ENCODE assay signal across 17 cellular contexts in the genomic region with DNA sequence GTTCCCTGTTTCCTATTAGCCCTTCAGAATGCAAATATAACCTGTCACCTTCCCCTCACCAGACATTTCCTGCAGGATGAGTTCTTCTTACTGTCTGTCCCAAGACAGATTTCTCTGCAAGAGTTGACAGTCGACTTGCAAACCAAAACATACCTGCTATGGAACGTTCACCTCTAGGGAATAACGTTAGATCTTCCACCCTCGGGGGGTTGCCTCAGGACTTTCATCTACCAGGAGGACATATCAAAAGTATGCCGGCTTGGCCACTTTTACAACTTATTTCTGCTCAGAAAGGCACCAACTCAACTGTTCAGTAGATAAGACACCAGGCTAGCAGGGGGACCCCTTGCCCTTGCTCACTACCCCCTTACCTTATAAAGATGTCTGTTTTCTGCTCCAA.
A peak's percentile ranks its signal among the peaks of the same experiment; 100 is the strongest.
DNase-seq lines count a peak whose midpoint lies in the region; ATAC-seq, FAIRE-seq and TF ChIP-seq lines count a peak whose summit lies in the region.
"Had no signal": no experiment of that assay in that cellular context is flagged by ENCODE, and none has a peak within 500 bp of the region (broad histone marks: within the 10 kb centered on the region; RNA-seq: fewer than 3 reads in every experiment).

No MANE protein-coding gene starts in this region.

- no peak overlapping the region for H2AFZ ChIP-seq in PC-9

- intact Hi-C loops in PC-9 (cut with micrococcal nuclease; ENCODE audit: unreplicated experiment) (no loop called here), right lobe of liver (cut with DNase I) (no loop called here)

- no peaks in the 10 kb centered on the region for H3K36me3 ChIP-seq in PC-9 (ENCODE audit: low read depth)
- H3K36me3 ChIP-seq in right lobe of liver, result no peaks in the 10 kb centered on the region
- H3K36me3 ChIP-seq: HAP-1 had no signal

- H3K9me3 ChIP-seq in PC-9 (ENCODE audit: insufficient read depth, low read depth) (peaks cover 6% of the 10 kb centered on the region; the same call in 1 of the 2 replicates), right lobe of liver (no peaks in the 10 kb centered on the region)
- H3K9me3 ChIP-seq: HAP-1 had no signal

- WGBS in right lobe of liver (ENCODE audit: insufficient coverage, low coverage, low lambda C conversion rate, missing lambda C conversion rate), result 88% methylated on average over 5 of the region's 5 CpGs

- TF ChIP-seq POLR2A in right lobe of liver (IDR thresholded peaks at IDR 0.05), result no peak

- DNase-seq in ELF-1 (ENCODE audit: low read depth, low spot score) (peak; percentile 6), PC-9 (no peak), epithelial cell of prostate (ENCODE audit: low read depth, low spot score) (no peak), urothelium cell line (ENCODE audit: low spot score) (no peak), right lobe of liver (no peak)
- DNase-seq in activated CD4-positive, alpha-beta T cell treated with anti-CD3 and anti-CD28 coated beads, Interleukin-2, amount 50 U/mL, for 1 hour, result no peak
- DNase-seq: AML-193; CD4-positive, CD25-positive, alpha-beta regulatory T cell; DMS79 had no signal

- H3K4me2 ChIP-seq in PC-9, result peak overlapping the region; percentile 35
- H3K4me2 ChIP-seq: BLaER1 had no signal

- TF ChIP-seq CTCF in PC-9 (conservative IDR thresholded peaks at IDR 0.05), result no peak
- no peak for TF ChIP-seq CTCF in right lobe of liver (IDR thresholded peaks at IDR 0.05)

- H4K20me1 ChIP-seq in PC-9 (ENCODE audit: insufficient read depth), result no peaks in the 10 kb centered on the region
- H4K20me1 ChIP-seq: BLaER1 had no signal

- CTCF ChIA-PET in PC-9 (lab: Charles Lee), result no interaction called here

- no peaks in the 10 kb centered on the region for H3K9me2 ChIP-seq in PC-9 (ENCODE audit: insufficient read depth)

- peak; percentile 87 for FAIRE-seq in urothelium cell line (lab: Jason Lieb, UNC)
- FAIRE-seq: G401.6, GM12891, H1, K562 had no signal

- 0 out of 2 replicates have a peak, but pooled peaks cover 9% of the 10 kb centered on the region for H3K79me2 ChIP-seq in PC-9 (ENCODE audit: low read depth)

- H3K4me3 ChIP-seq in PC-9, result no peak overlapping the region
- H3K4me3 ChIP-seq in right lobe of liver, result no peak overlapping the region
- H3K4me3 ChIP-seq: BLaER1, HAP-1, K562 had no signal

- ATAC-seq in right lobe of liver (no peak), HG03175 (IDR thresholded peaks at IDR 0.05; ENCODE audit: unreplicated experiment) (no peak)
- ATAC-seq: K562 had no signal

- H3K4me1 ChIP-seq in PC-9 (replicated peaks; ENCODE audit: insufficient read depth) (peaks cover 67% of the 10 kb centered on the region), right lobe of liver (peaks cover 0 to 15% (median 7%) of the 10 kb centered on the region in 4 donors)
- H3K4me1 ChIP-seq: HAP-1 had no signal

- BruUV-seq in PC-9 (replicated peaks; lab: Mats Ljungman, UMichigan), result no TSS peak

- POLR2A ChIA-PET in PC-9 (lab: Charles Lee; ENCODE audit: unreplicated experiment), result no interaction called here

- peaks cover 45% of the 10 kb centered on the region for H3F3A ChIP-seq in PC-9 (ENCODE audit: insufficient read depth, low read depth)

- H3K27ac ChIP-seq in PC-9 (peak overlapping the region; percentile 79), epithelial cell of prostate (peak overlapping the region; percentile 92), right lobe of liver (no peak overlapping the region)
- H3K27ac ChIP-seq: BLaER1, HL-60 had no signal

- no peaks in the 10 kb centered on the region for H3K27me3 ChIP-seq in PC-9 (ENCODE audit: insufficient read depth, low read depth)
- H3K27me3 ChIP-seq in right lobe of liver, result no peaks in the 10 kb centered on the region
- H3K27me3 ChIP-seq: BLaER1 had no signal

Comparison
In these comparisons a context has a peak if more than half of its experiments do, and no peak if none do; other contexts are left out.
1. H3K27ac ChIP-seq: peak in PC-9 (single experiment) and epithelial cell of prostate (single experiment); none in right lobe of liver (0 of 3).